ENCODE assay signal across 8 cellular contexts in genomic region chr20:51460569-51461265, GRCh38.
DNase-seq lines count a peak whose midpoint lies in the region; ATAC-seq and TF ChIP-seq lines count a peak whose summit lies in the region.

No MANE protein-coding gene starts in this region.

- H3K4me2 ChIP-seq in MM.1S (ENCODE audit: low read depth, low read length): no peak overlapping the region

- H3K27ac ChIP-seq in RWPE2 (ENCODE audit: poor library complexity, severe bottlenecking) (no peak overlapping the region), esophagus muscularis mucosa (replicated peaks in 1 of 4) (no peak overlapping the region), MM.1S (ENCODE audit: low read length) (no peak overlapping the region)

- TF ChIP-seq CTCF in GM10248 (IDR thresholded peaks at IDR 0.05; ENCODE audit: control extremely low read depth, extremely low read depth, low read depth, missing control alignments) (no peak), RWPE2 (IDR thresholded peaks at IDR 0.05; ENCODE audit: poor library complexity, severe bottlenecking) (no peak), esophagus muscularis mucosa (IDR thresholded peaks at IDR 0.05) (no peak), MM.1S (IDR thresholded peaks at IDR 0.05; ENCODE audit: low read length) (no peak), MCF 10A (IDR thresholded peaks at IDR 0.05; ENCODE audit: unreplicated experiment) (no peak)

- peaks cover 4% of the 10 kb centered on the region for H3K36me3 Mint-ChIP-seq in MCF 10A (ENCODE audit: insufficient read depth, unreplicated experiment)

- no peaks in the 10 kb centered on the region for H4K20me1 ChIP-seq in MM.1S (ENCODE audit: insufficient read depth, low read length)

- H3K27me3 ChIP-seq in RWPE2 (ENCODE audit: insufficient read depth, poor library complexity, severe bottlenecking): no peaks in the 10 kb centered on the region
- H3K27me3 ChIP-seq in esophagus muscularis mucosa: no peaks in the 10 kb centered on the region
- H3K27me3 ChIP-seq in MM.1S (replicated peaks; ENCODE audit: insufficient read depth, low read length): no peaks in the 10 kb centered on the region

- no peaks in the 10 kb centered on the region for H3K36me3 ChIP-seq in RWPE2 (ENCODE audit: low read depth)
- H3K36me3 ChIP-seq in esophagus muscularis mucosa: peaks cover 0 to 4% (median 2%) of the 10 kb centered on the region in 4 donors
- no peaks in the 10 kb centered on the region for H3K36me3 ChIP-seq in MM.1S (replicated peaks; ENCODE audit: insufficient read depth, low read length)

- H3K79me2 ChIP-seq in MM.1S (ENCODE audit: low read length): no peaks in the 10 kb centered on the region

- DNase-seq in GM10248 (ENCODE audit: extremely low spot score): peak; percentile 88
- peak; percentile 66 for DNase-seq in RWPE2 (ENCODE audit: low spot score)
- DNase-seq in H4 (ENCODE audit: low spot score): no peak
- no peak for DNase-seq in esophagus muscularis mucosa (ENCODE audit: extremely low spot score)
- no peak for DNase-seq in MM.1S
- DNase-seq in MCF 10A (ENCODE audit: unreplicated experiment): no peak

- H3K9ac ChIP-seq in MM.1S (ENCODE audit: low read length): no peak overlapping the region

- TF ChIP-seq POLR2A in esophagus muscularis mucosa (IDR thresholded peaks at IDR 0.05; ENCODE audit: low read depth): no peak

- intact Hi-C loops in esophagus muscularis mucosa (cut with DNase I) (no loop called here), MCF 10A (cut with micrococcal nuclease) (no loop called here)

- no peak overlapping the region for H3K4me3 Mint-ChIP-seq in MCF 10A (ENCODE audit: unreplicated experiment)

- CTCF ChIA-PET in GM10248 (lab: Yijun Ruan, JAX): interaction anchor here (1.0 to 1.6 kb wide), 6 partner anchors 10 to 42 kb away, joined by 3 to 4 read pairs (median 3); no protein-coding TSS in a partner anchor
- CTCF ChIA-PET in MCF 10A (lab: Yijun Ruan, JAX): interaction anchor here (0.6 to 1.1 kb wide), 2 partner anchors 12 to 467 kb away, joined by 3 to 4 read pairs; no protein-coding TSS in a partner anchor

- peak; percentile 96 for ATAC-seq in GM19438 (IDR thresholded peaks at IDR 0.05; ENCODE audit: low read depth, unreplicated experiment)
- peak; percentile 95 for ATAC-seq in HG03095 (IDR thresholded peaks at IDR 0.05; ENCODE audit: unreplicated experiment)
- ATAC-seq in RWPE2 (ENCODE audit: low read depth): no peak

- H3K9me3 Mint-ChIP-seq in MCF 10A (ENCODE audit: unreplicated experiment): no peaks in the 10 kb centered on the region

- no peak overlapping the region for H3K27ac Mint-ChIP-seq in MCF 10A (ENCODE audit: low read depth, unreplicated experiment)

- no peaks in the 10 kb centered on the region for H3F3A ChIP-seq in MM.1S (ENCODE audit: insufficient read depth, low read length)

- H3K4me3 ChIP-seq in RWPE2 (ENCODE audit: severe bottlenecking): no peak overlapping the region
- no peak overlapping the region for H3K4me3 ChIP-seq in esophagus muscularis mucosa
- H3K4me3 ChIP-seq in MM.1S (ENCODE audit: low read length): no peak overlapping the region

- peaks cover 15% of the 10 kb centered on the region for H3K4me1 ChIP-seq in RWPE2 (ENCODE audit: insufficient read depth, poor library complexity, severe bottlenecking)
- peaks cover 27 to 37% (median 36%) of the 10 kb centered on the region in 4 donors for H3K4me1 ChIP-seq in esophagus muscularis mucosa
- no peaks in the 10 kb centered on the region for H3K4me1 ChIP-seq in MM.1S (ENCODE audit: low read length)

- POLR2A ChIA-PET in GM10248 (lab: Yijun Ruan, JAX): interaction anchor here (0.9 kb wide), 1 partner anchor 56 kb away, joined by 4 read pairs; no protein-coding TSS in a partner anchor
- POLR2A ChIA-PET in MCF 10A (lab: Yijun Ruan, JAX): no interaction called here

- TF ChIP-seq EP300 in esophagus muscularis mucosa (IDR thresholded peaks at IDR 0.05): no peak

- no peak overlapping the region for H2AFZ ChIP-seq in MM.1S (ENCODE audit: low read length)

- 92% methylated on average over 13 of the region's 13 CpGs for WGBS in esophagus muscularis mucosa

- peaks cover 13% of the 10 kb centered on the region for H3K4me1 Mint-ChIP-seq in MCF 10A (ENCODE audit: insufficient read depth, unreplicated experiment)

- H3K9me3 ChIP-seq in RWPE2 (ENCODE audit: severe bottlenecking): no peaks in the 10 kb centered on the region
- H3K9me3 ChIP-seq in esophagus muscularis mucosa: no peaks in the 10 kb centered on the region
- H3K9me3 ChIP-seq in MM.1S (replicated peaks; ENCODE audit: insufficient read depth, low read length): no peaks in the 10 kb centered on the region

- no peaks in the 10 kb centered on the region for H3K9me2 ChIP-seq in MM.1S (replicated peaks; ENCODE audit: insufficient read depth, low read length)

- no peaks in the 10 kb centered on the region for H3K27me3 Mint-ChIP-seq in MCF 10A (ENCODE audit: insufficient read depth, unreplicated experiment)

- BruUV-seq in MCF 10A (replicated peaks; lab: Mats Ljungman, UMichigan): no TSS peak

Comparison
In these comparisons a context has a peak if more than half of its experiments do, and no peak if none do; other contexts are left out.
1. DNase-seq: peak in GM10248 (single experiment) and RWPE2 (single experiment); none in H4 (single experiment), esophagus muscularis mucosa (single experiment), MM.1S (single experiment) and MCF 10A (single experiment).